In genomic region chr15:60479711-60480110, GRCh38 we compare ENCODE assay signal across 8 cellular contexts. TPM values are rescaled to one million over a fixed set of nuclear protein-coding genes. Genes with fewer than 3 reads are reported as not detected.
DNase-seq lines count a peak whose midpoint lies in the region; ATAC-seq lines count a peak whose summit lies in the region.

No MANE protein-coding gene starts in this region.

- H3K27me3 ChIP-seq in neuron (ENCODE audit: insufficient read depth, low read length) = no peaks in the 10 kb centered on the region

- peak overlapping the region; percentile 43 for H2AFZ ChIP-seq in neuron (ENCODE audit: low read depth, low read length)

- H3K9me3 ChIP-seq in ES-I3 (ENCODE audit: control insufficient read depth, insufficient read depth, low read length) (no peaks in the 10 kb centered on the region), neuron (ENCODE audit: low read length) (no peaks in the 10 kb centered on the region)

- H3K4me1 ChIP-seq in ES-I3 (ENCODE audit: insufficient read depth, low read length) (peaks cover 8% of the 10 kb centered on the region; the same call in 1 of the 2 replicates), neuron (ENCODE audit: insufficient read depth, low read length) (peaks cover 18% of the 10 kb centered on the region)

- peak overlapping the region; percentile 80 for H3K4me3 ChIP-seq in neuron (ENCODE audit: low read length)

- no peaks in the 10 kb centered on the region for H3K36me3 ChIP-seq in ES-I3 (ENCODE audit: insufficient read depth, low read length)
- H3K36me3 ChIP-seq in neuron (ENCODE audit: insufficient read depth, low read length) = peaks cover 13% of the 10 kb centered on the region

- H3K9ac ChIP-seq in ES-I3 (ENCODE audit: low read depth, low read length) = peak overlapping the region; percentile 98

- ATAC-seq in GM21367 (IDR thresholded peaks at IDR 0.05; ENCODE audit: unreplicated experiment) = no peak
- ATAC-seq in HG03196 (IDR thresholded peaks at IDR 0.05; ENCODE audit: unreplicated experiment) = no peak

- DNase-seq in NCI-H774 (lab: John Stamatoyannopoulos, UW) (peak; percentile 14), dermis blood vessel endothelial cell (peak; percentile 8), HCEC 1CT (no peak), NCI-H1694 (lab: John Stamatoyannopoulos, UW) (no peak)

RNA-seq across cellular contexts. Expression of gene ICE2, which starts 0.8 kb away (rescaled TPM):
- total RNA-seq in dermis blood vessel endothelial cell = 30.8 and 37.7 TPM in 2 replicates

Comparison
In these comparisons a context has a peak if more than half of its experiments do, and no peak if none do; other contexts are left out.
1. DNase-seq: peak in NCI-H774 (single experiment) and dermis blood vessel endothelial cell (single experiment); none in HCEC 1CT (single experiment) and NCI-H1694 (single experiment).